ENCODE assay signal across 14 cellular contexts in the genomic region with DNA sequence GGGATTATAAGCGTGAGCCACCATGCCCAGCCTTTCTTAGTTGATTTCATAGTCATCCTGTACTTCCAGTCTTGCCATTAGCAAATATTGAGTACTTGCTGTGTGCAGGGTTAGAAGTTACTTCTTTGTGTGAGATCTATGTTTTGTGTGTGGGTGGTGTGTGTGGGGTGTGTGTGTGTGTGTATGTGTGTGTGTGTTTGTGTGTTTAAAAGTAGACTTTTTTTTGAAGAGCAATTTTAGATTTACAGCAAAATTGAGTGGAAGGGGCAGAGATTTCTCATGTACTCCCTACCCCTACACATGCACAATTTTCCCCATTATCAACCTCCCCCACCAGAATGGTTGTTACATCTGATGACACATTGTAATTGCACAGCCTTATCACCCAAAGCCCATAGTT.
A peak's percentile ranks its signal among the peaks of the same experiment; 100 is the strongest.
DNase-seq lines count a peak whose midpoint lies in the region; ATAC-seq and TF ChIP-seq lines count a peak whose summit lies in the region.
"Had no signal": no experiment of that assay in that cellular context is flagged by ENCODE, and none has a peak within 500 bp of the region (broad histone marks: within the 10 kb centered on the region; RNA-seq: fewer than 3 reads in every experiment).

No MANE protein-coding gene starts in this region.

- peaks cover 0 to 69% (median 19%) of the 10 kb centered on the region in 11 experiments; a peak in 9 of 22 replicates for H4K20me1 ChIP-seq in BLaER1 treated with 17β-estradiol and CSF1 and Interleukin-3, amounts not matched to agents 10 nM and 100 nM

- H3K4me2 ChIP-seq in BLaER1 treated with 17β-estradiol and CSF1 and Interleukin-3, amounts not matched to agents 10 nM and 100 nM: peak overlapping the region in 9 of 11 experiments; percentile 26 to 69 (median 40); a peak in 15 of 22 replicates

- H3K9ac ChIP-seq in BLaER1 treated with 17β-estradiol and CSF1 and Interleukin-3, amounts not matched to agents 10 nM and 100 nM: no peak overlapping the region

- ATAC-seq in HG02571 (IDR thresholded peaks at IDR 0.05; ENCODE audit: unreplicated experiment): no peak

- DNase-seq in amniotic epithelial cell (ENCODE audit: low read depth) (peak; percentile 12), NCI-H146 treated with DMSO at 0.1 percent for 48 hours (lab: John Stamatoyannopoulos, UW; ENCODE audit: unreplicated experiment) (no peak), UCSD-AML1 (lab: John Stamatoyannopoulos, UW; ENCODE audit: unreplicated experiment) (no peak)
- DNase-seq: C1 segment of cervical spinal cord; CD4-positive, alpha-beta memory T cell; COR-L47; DMS153; DMS79 treated with DMSO at 0.1 percent for 48 hours; EL; HCEC 1CT; KG1 had no signal

- POLR2A ChIA-PET in HEK293 (lab: Yijun Ruan, JAX): no interaction called here

- TF ChIP-seq CTCF in HEK293 (tag by site-specific recombination; IDR thresholded peaks at IDR 0.05): no peak

- peaks cover 0 to 17% (median 0%) of the 10 kb centered on the region in 11 experiments; a peak in 4 of 22 replicates for H3K36me3 ChIP-seq in BLaER1 treated with 17β-estradiol and CSF1 and Interleukin-3, amounts not matched to agents 10 nM and 100 nM
- no peaks in the 10 kb centered on the region for H3K36me3 ChIP-seq in HEK293 (ENCODE audit: control insufficient read depth in 2 of 2, insufficient read depth in 1 of 2, low read length in 2 of 2)

- CTCF ChIA-PET in HEK293 (lab: Yijun Ruan, JAX): no interaction called here

- no peak overlapping the region for H3K27ac ChIP-seq in BLaER1 treated with 17β-estradiol and CSF1 and Interleukin-3, amounts not matched to agents 10 nM and 100 nM
- H3K27ac ChIP-seq in HEK293 (ENCODE audit: extremely low read depth, low read depth, low read length): no peak overlapping the region

- H3K4me1 ChIP-seq in BLaER1 treated with 17β-estradiol and CSF1 and Interleukin-3, amounts not matched to agents 10 nM and 100 nM: peaks cover 5 to 65% (median 45%) of the 10 kb centered on the region in 10 experiments; a peak in 19 of 20 replicates
- H3K4me1 ChIP-seq in HEK293 (ENCODE audit: control insufficient read depth, insufficient read depth, low read length): peaks cover 22% of the 10 kb centered on the region

- H3K4me3 ChIP-seq in BLaER1 treated with 17β-estradiol and CSF1 and Interleukin-3, amounts not matched to agents 10 nM and 100 nM: no peak overlapping the region
- no peak overlapping the region for H3K4me3 ChIP-seq in HEK293 (ENCODE audit: low read depth, low read length)

- no peaks in the 10 kb centered on the region for H3K27me3 ChIP-seq in BLaER1 treated with 17β-estradiol and CSF1 and Interleukin-3, amounts not matched to agents 10 nM and 100 nM

- peaks cover 0 to 4% (median 0%) of the 10 kb centered on the region in 11 experiments; a peak in 2 of 22 replicates for H3K9me3 ChIP-seq in BLaER1 treated with 17β-estradiol and CSF1 and Interleukin-3, amounts not matched to agents 10 nM and 100 nM (replicated peaks in 1 of 11)
- no peaks in the 10 kb centered on the region for H3K9me3 ChIP-seq in HEK293 (ENCODE audit: control insufficient read depth, insufficient read depth, low read depth, low read length)

TF ChIP-seq in HEK293, 187 proteins besides CTCF, POLR2A, EP300 and RAD21:
- TF ChIP-seq, protein P1, sequence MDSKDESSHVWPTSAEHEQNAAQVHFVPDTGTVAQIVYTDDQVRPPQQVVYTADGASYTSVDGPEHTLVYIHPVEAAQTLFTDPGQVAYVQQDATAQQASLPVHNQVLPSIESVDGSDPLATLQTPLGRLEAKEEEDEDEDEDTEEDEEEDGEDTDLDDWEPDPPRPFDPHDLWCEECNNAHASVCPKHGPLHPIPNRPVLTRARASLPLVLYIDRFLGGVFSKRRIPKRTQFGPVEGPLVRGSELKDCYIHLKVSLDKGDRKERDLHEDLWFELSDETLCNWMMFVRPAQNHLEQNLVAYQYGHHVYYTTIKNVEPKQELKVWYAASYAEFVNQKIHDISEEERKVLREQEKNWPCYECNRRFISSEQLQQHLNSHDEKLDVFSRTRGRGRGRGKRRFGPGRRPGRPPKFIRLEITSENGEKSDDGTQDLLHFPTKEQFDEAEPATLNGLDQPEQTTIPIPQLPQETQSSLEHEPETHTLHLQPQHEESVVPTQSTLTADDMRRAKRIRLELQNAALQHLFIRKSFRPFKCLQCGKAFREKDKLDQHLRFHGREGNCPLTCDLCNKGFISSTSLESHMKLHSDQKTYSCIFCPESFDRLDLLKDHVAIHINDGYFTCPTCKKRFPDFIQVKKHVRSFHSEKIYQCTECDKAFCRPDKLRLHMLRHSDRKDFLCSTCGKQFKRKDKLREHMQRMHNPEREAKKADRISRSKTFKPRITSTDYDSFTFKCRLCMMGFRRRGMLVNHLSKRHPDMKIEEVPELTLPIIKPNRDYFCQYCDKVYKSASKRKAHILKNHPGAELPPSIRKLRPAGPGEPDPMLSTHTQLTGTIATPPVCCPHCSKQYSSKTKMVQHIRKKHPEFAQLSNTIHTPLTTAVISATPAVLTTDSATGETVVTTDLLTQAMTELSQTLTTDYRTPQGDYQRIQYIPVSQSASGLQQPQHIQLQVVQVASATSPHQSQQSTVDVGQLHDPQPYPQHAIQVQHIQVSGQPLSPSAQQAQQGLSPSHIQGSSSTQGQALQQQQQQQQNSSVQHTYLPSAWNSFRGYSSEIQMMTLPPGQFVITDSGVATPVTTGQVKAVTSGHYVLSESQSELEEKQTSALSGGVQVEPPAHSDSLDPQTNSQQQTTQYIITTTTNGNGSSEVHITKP (tag by site-specific recombination; IDR thresholded peaks at IDR 0.05): peak; percentile 87
- TF ChIP-seq ZNF658 (tag by site-specific recombination; IDR thresholded peaks at IDR 0.05) (no peak), ZNF610 (tag by site-specific recombination; IDR thresholded peaks at IDR 0.05; ENCODE audit: borderline replicate concordance) (no peak), EGR2 (tag by site-specific recombination; IDR thresholded peaks at IDR 0.05; ENCODE audit: low read depth) (peak; percentile 88), ZBTB48 (tag by site-specific recombination; IDR thresholded peaks at IDR 0.05) (no peak), SP7 (tag by site-specific recombination; IDR thresholded peaks at IDR 0.05) (no peak), ZFHX2 (tag by site-specific recombination; conservative IDR thresholded peaks at IDR 0.05) (peak; percentile 94)
